ENCODE assay signal across 8 cellular contexts in genomic region chr5:163505049-163505474, GRCh38. TPM values are rescaled to one million over a fixed set of nuclear protein-coding genes. Genes with fewer than 3 reads are reported as not detected.
DNase-seq lines count a peak whose midpoint lies in the region; ATAC-seq, FAIRE-seq and TF ChIP-seq lines count a peak whose summit lies in the region.

No MANE protein-coding gene starts in this region.

- CTCF ChIA-PET in endothelial cell of umbilical vein (lab: Charles Lee), result interaction anchor here (0.8 to 1.5 kb wide), 5 partner anchors 21 to 64 kb away, joined by 3 to 15 read pairs (median 4); partner anchors contain the start of genes HMMR and NUDCD2

- no peaks in the 10 kb centered on the region for H3K4me1 ChIP-seq in NT2/D1 (ENCODE audit: insufficient read depth, insufficient read length)
- H3K4me1 ChIP-seq in endothelial cell of umbilical vein (ENCODE audit: control insufficient read depth, extremely low read depth, insufficient read depth, low read length), result peaks cover 37% of the 10 kb centered on the region

- H3K27ac ChIP-seq in endothelial cell of umbilical vein (ENCODE audit: insufficient read depth, low read depth, low read length), result peak overlapping the region; percentile 70

- no peaks in the 10 kb centered on the region for H3K9me1 ChIP-seq in endothelial cell of umbilical vein (replicated peaks; ENCODE audit: control insufficient read depth, extremely low read depth, insufficient read depth, low read length)

- H3K9me3 ChIP-seq in NT2/D1 (ENCODE audit: insufficient read depth, low read length) (no peaks in the 10 kb centered on the region), endothelial cell of umbilical vein (replicated peaks; ENCODE audit: control insufficient read depth, insufficient read depth, low read length) (no peaks in the 10 kb centered on the region)

- peak; percentile 79 for FAIRE-seq in endothelial cell of umbilical vein (lab: Jason Lieb, UNC)
- FAIRE-seq in HTR-8/SVneo (lab: Jason Lieb, UNC), result no peak

- no peaks in the 10 kb centered on the region for H4K20me1 ChIP-seq in endothelial cell of umbilical vein (replicated peaks; ENCODE audit: control insufficient read depth, extremely low read depth, insufficient read depth, low read length)

- H3K27me3 ChIP-seq in NT2/D1 (ENCODE audit: insufficient read depth, insufficient read length) (no peaks in the 10 kb centered on the region), endothelial cell of umbilical vein (ENCODE audit: control insufficient read depth in 2 of 2, insufficient read depth in 2 of 2, low read length in 2 of 2) (no peaks in the 10 kb centered on the region)

- no peak overlapping the region for H2AFZ ChIP-seq in endothelial cell of umbilical vein (ENCODE audit: low read depth, low read length)

- BruUV-seq in endothelial cell of umbilical vein (replicated peaks; lab: Mats Ljungman, UMichigan), result TSS peak; percentile 67

- H3K4me3 ChIP-seq in NT2/D1 (ENCODE audit: insufficient read length, low read depth) (peak overlapping the region; percentile 45), endothelial cell of umbilical vein (replicated peaks in 1 of 3; ENCODE audit: insufficient read depth in 1 of 3, low read depth in 1 of 3, low read length in 3 of 3) (peak overlapping the region; percentile 54 to 98 (median 59))

- TF ChIP-seq CTCF in endothelial cell of umbilical vein (IDR thresholded peaks at IDR 0.05; ENCODE audit: extremely low read depth in 1 of 2, insufficient read depth in 1 of 2, low read depth in 1 of 2, low read length in 2 of 2), result no peak
- no peak for TF ChIP-seq CTCF in omental fat pad (IDR thresholded peaks at IDR 0.05)

- no peak for DNase-seq in NT2/D1 (ENCODE audit: low read depth, low spot score)
- DNase-seq in endothelial cell of umbilical vein (ENCODE audit: low read depth, low spot score), result no peak
- no peak for DNase-seq in omental fat pad (ENCODE audit: low spot score)
- DNase-seq in NCI-H2081 (lab: John Stamatoyannopoulos, UW), result no peak
- no peak for DNase-seq in NCI-H748 treated with DMSO at 0.1 percent for 48 hours (lab: John Stamatoyannopoulos, UW)
- no peak for DNase-seq in HTR-8/SVneo (ENCODE audit: insufficient read length, low spot score)
- DNase-seq in epidermal melanocyte (ENCODE audit: insufficient read length, low spot score), result no peak

- no peak for TF ChIP-seq POLR2A in endothelial cell of umbilical vein (IDR thresholded peaks at IDR 0.05; ENCODE audit: low read depth, low read length)

- POLR2A ChIA-PET in endothelial cell of umbilical vein (lab: Charles Lee), result interaction anchor here (0.8 to 1.1 kb wide), 2 partner anchors 44 to 45 kb away, joined by 6 to 15 read pairs; partner anchors contain the start of genes HMMR and NUDCD2

- no peaks in the 10 kb centered on the region for H3K36me3 ChIP-seq in NT2/D1 (ENCODE audit: insufficient read depth, insufficient read length, low read length)
- no peaks in the 10 kb centered on the region for H3K36me3 ChIP-seq in endothelial cell of umbilical vein (ENCODE audit: control insufficient read depth in 2 of 2, extremely low read depth in 1 of 2, insufficient read depth in 2 of 2, low read length in 2 of 2)

- H3K9ac ChIP-seq in NT2/D1 (ENCODE audit: insufficient read length, low read depth) (peak overlapping the region; percentile 76), endothelial cell of umbilical vein (replicated peaks; ENCODE audit: extremely low read depth, insufficient read depth, low read length) (peak overlapping the region; percentile 84)

- ATAC-seq in GM18907 (IDR thresholded peaks at IDR 0.05; ENCODE audit: unreplicated experiment) (peak; percentile 1), omental fat pad (ENCODE audit: low FRiP score) (peak; percentile 4)

- intact Hi-C loops in endothelial cell of umbilical vein (cut with micrococcal nuclease), result loop anchor here (1.0 to 5.0 kb wide), 7 partner anchors 44 to 697 kb away; partner anchors contain the start of gene CCNG1

- peaks cover 43% of the 10 kb centered on the region for H3K79me2 ChIP-seq in endothelial cell of umbilical vein (ENCODE audit: control insufficient read depth, insufficient read depth, low read length)

- peak overlapping the region; percentile 89 for H3K4me2 ChIP-seq in endothelial cell of umbilical vein (ENCODE audit: insufficient read depth, low read length)

- dilution Hi-C loops in endothelial cell of umbilical vein (cut with MboI; ENCODE audit: extremely low pct_ligation_motif_present, low sequenced_read_pairs), result no loop called here

TF ChIP-seq in endothelial cell of umbilical vein, 7 proteins besides CTCF, POLR2A, EP300 and RAD21:
- TF ChIP-seq JUN (IDR thresholded peaks at IDR 0.05; ENCODE audit: borderline replicate concordance, insufficient read depth, insufficient read length, low read depth) (no peak), GATA2 (IDR thresholded peaks at IDR 0.05; ENCODE audit: insufficient read depth, insufficient read length, low read depth, low read length) (no peak), EZH2 (IDR thresholded peaks at IDR 0.05; ENCODE audit: borderline replicate concordance, low read depth, low read length, severe bottlenecking) (no peak), POLR2AphosphoS5 (IDR thresholded peaks at IDR 0.05; ENCODE audit: insufficient read depth, low read depth, low read length) (no peak), FOS (IDR thresholded peaks at IDR 0.05; ENCODE audit: borderline replicate concordance, insufficient read depth, low read length) (no peak), MAX (IDR thresholded peaks at IDR 0.05; ENCODE audit: insufficient read depth, insufficient read length) (no peak), MYC (IDR thresholded peaks at IDR 0.05; ENCODE audit: low read depth, low read length) (no peak)

RNA-seq across cellular contexts. Expression of gene MAT2B, which starts 0.4 kb away (rescaled TPM):
- 93.1 and 101 TPM in 2 replicates for total RNA-seq in endothelial cell of umbilical vein
- polyA plus RNA-seq in endothelial cell of umbilical vein, result 33.9 and 41.5 TPM in 2 replicates
- polyA plus RNA-seq in endothelial cell of umbilical vein (2011; cell fraction: cytosol; rRNA removed), result 55.0 and 55.8 TPM in 2 replicates
- 29.6 and 42.1 TPM in 2 replicates for polyA plus RNA-seq in endothelial cell of umbilical vein (2011; cell fraction: nucleus; rRNA removed)
- 86.7 and 111 TPM in 2 replicates for polyA plus RNA-seq in endothelial cell of umbilical vein (2012)
- 46.0 and 52.0 TPM in 2 replicates for polyA minus RNA-seq in endothelial cell of umbilical vein
- polyA minus RNA-seq in endothelial cell of umbilical vein (2011; cell fraction: cytosol; rRNA and poly(A)+ RNA removed), result 18.8 TPM
- 20.0 and 24.9 TPM in 2 replicates for polyA minus RNA-seq in endothelial cell of umbilical vein (2011; cell fraction: nucleus; rRNA and poly(A)+ RNA removed)
- total RNA-seq in omental fat pad, result 10 to 100 TPM; 25.7 to 55.0 (median 41.3) TPM

RNA-seq across cellular contexts. Expression of gene HMMR, which starts 44.6 kb away (rescaled TPM):
- total RNA-seq in endothelial cell of umbilical vein (26.0 and 31.0 TPM in 2 replicates), omental fat pad (1 to 10 TPM in 2 of 4 donors, under 1 TPM in 1, not detected in 1; 0.32 to 2.6 (median 1.0) TPM)
- polyA plus RNA-seq in endothelial cell of umbilical vein, result 3.9 and 5.5 TPM in 2 replicates
- 9.5 and 11.6 TPM in 2 replicates for polyA plus RNA-seq in endothelial cell of umbilical vein (2011; cell fraction: cytosol; rRNA removed)
- 7.5 and 16.0 TPM in 2 replicates for polyA plus RNA-seq in endothelial cell of umbilical vein (2011; cell fraction: nucleus; rRNA removed)
- 9.5 and 25.6 TPM in 2 replicates for polyA plus RNA-seq in endothelial cell of umbilical vein (2012)
- polyA minus RNA-seq in endothelial cell of umbilical vein, result 3.2 and 3.3 TPM in 2 replicates
- 16.4 TPM for polyA minus RNA-seq in endothelial cell of umbilical vein (2011; cell fraction: cytosol; rRNA and poly(A)+ RNA removed)
- 5.3 and 12.6 TPM in 2 replicates for polyA minus RNA-seq in endothelial cell of umbilical vein (2011; cell fraction: nucleus; rRNA and poly(A)+ RNA removed)

RNA-seq across cellular contexts. Expression of gene NUDCD2, which starts 45.2 kb away (rescaled TPM):
- 46.9 and 50.3 TPM in 2 replicates for total RNA-seq in endothelial cell of umbilical vein
- 2.4 and 3.9 TPM in 2 replicates for polyA plus RNA-seq in endothelial cell of umbilical vein
- 6.5 and 6.8 TPM in 2 replicates for polyA plus RNA-seq in endothelial cell of umbilical vein (2011; cell fraction: cytosol; rRNA removed)
- 4.1 and 5.5 TPM in 2 replicates for polyA plus RNA-seq in endothelial cell of umbilical vein (2011; cell fraction: nucleus; rRNA removed)
- polyA plus RNA-seq in endothelial cell of umbilical vein (2012), result 21.8 and 24.3 TPM in 2 replicates
- 1.7 and 4.0 TPM in 2 replicates for polyA minus RNA-seq in endothelial cell of umbilical vein
- polyA minus RNA-seq in endothelial cell of umbilical vein (2011; cell fraction: cytosol; rRNA and poly(A)+ RNA removed), result 7.7 TPM
- polyA minus RNA-seq in endothelial cell of umbilical vein (2011; cell fraction: nucleus; rRNA and poly(A)+ RNA removed), result 3.3 and 5.9 TPM in 2 replicates
- 1 to 10 TPM; 5.2 to 9.8 (median 5.9) TPM for total RNA-seq in omental fat pad
